17 cellular contexts compared by ENCODE assay signal in genomic region chr6:136466789-136467585, GRCh38.
DNase-seq lines count a peak whose midpoint lies in the region; ATAC-seq and TF ChIP-seq lines count a peak whose summit lies in the region.
"Had no signal": no experiment of that assay in that cellular context is flagged by ENCODE, and none has a peak within 500 bp of the region (broad histone marks: within the 10 kb centered on the region; RNA-seq: fewer than 3 reads in every experiment).

No MANE protein-coding gene starts in this region.

- H3K4me1 ChIP-seq in Peyer's patch: no peaks in the 10 kb centered on the region
- no peaks in the 10 kb centered on the region for H3K4me1 ChIP-seq in Karpas-422 (ENCODE audit: low read length)
- peaks cover 0 to 18% (median 3%) of the 10 kb centered on the region in 6 donors for H3K4me1 ChIP-seq in spleen
- H3K4me1 ChIP-seq: Caco-2 had no signal

- TF ChIP-seq CTCF in brain (conservative IDR thresholded peaks at IDR 0.05) (no peak), nephron (IDR thresholded peaks at IDR 0.05; ENCODE audit: unreplicated experiment in 3 of 3) (no peak), Peyer's patch (IDR thresholded peaks at IDR 0.05) (no peak), spleen (IDR thresholded peaks at IDR 0.05 in 8 of 11, conservative IDR thresholded peaks at IDR 0.05 in 3 of 11) (no peak)

- H2AFZ ChIP-seq in Karpas-422 (ENCODE audit: low read length): no peak overlapping the region

- ATAC-seq in HG02840 (IDR thresholded peaks at IDR 0.05; ENCODE audit: low FRiP score, unreplicated experiment): no peak
- ATAC-seq: naive thymus-derived CD8-positive, alpha-beta T cell; sciatic nerve had no signal

- H3K4me1 Mint-ChIP-seq in brain (peaks cover 30% of the 10 kb centered on the region), nephron (no peaks in the 10 kb centered on the region)

- H3K27ac ChIP-seq in Peyer's patch (no peak overlapping the region), Karpas-422 (ENCODE audit: low read length) (no peak overlapping the region), spleen (no peak overlapping the region)
- H3K27ac ChIP-seq: RWPE1 had no signal

- TF ChIP-seq POLR2A in Peyer's patch (IDR thresholded peaks at IDR 0.05): no peak
- no peak for TF ChIP-seq POLR2A in spleen (IDR thresholded peaks at IDR 0.05)

- H3K4me2 ChIP-seq in Karpas-422 (ENCODE audit: low read depth, low read length, poor library complexity, severe bottlenecking): no peak overlapping the region

- no peaks in the 10 kb centered on the region for H3K9me2 ChIP-seq in Karpas-422 (replicated peaks; ENCODE audit: insufficient read depth, low read length)

- H3K27ac Mint-ChIP-seq in brain (peak overlapping the region; percentile 13 to 86 (median 64)), nephron (peak overlapping the region; percentile 95 to 97 (median 96))
- H3K27ac Mint-ChIP-seq: activated B cell treated with CpG ODN at 0.5 μM for 24 hours; naive thymus-derived CD8-positive, alpha-beta T cell had no signal

- H3K27me3 Mint-ChIP-seq in brain (peaks cover 27% of the 10 kb centered on the region), nephron (ENCODE audit: low read depth) (no peaks in the 10 kb centered on the region)

- H3K9me3 Mint-ChIP-seq in brain (no peaks in the 10 kb centered on the region), nephron (no peaks in the 10 kb centered on the region)
- H3K9me3 Mint-ChIP-seq: activated B cell treated with CpG ODN at 0.5 μM for 24 hours; naive thymus-derived CD8-positive, alpha-beta T cell had no signal

- H3K9ac ChIP-seq in Karpas-422 (ENCODE audit: low read length): no peak overlapping the region

- H3K27me3 ChIP-seq in Peyer's patch: no peaks in the 10 kb centered on the region
- no peaks in the 10 kb centered on the region for H3K27me3 ChIP-seq in Karpas-422 (ENCODE audit: low read length)
- H3K27me3 ChIP-seq in spleen (replicated peaks in 1 of 7): no peaks in the 10 kb centered on the region

- no peaks in the 10 kb centered on the region for H3K9me3 ChIP-seq in Peyer's patch
- no peaks in the 10 kb centered on the region for H3K9me3 ChIP-seq in Karpas-422 (ENCODE audit: low read length)
- H3K9me3 ChIP-seq in spleen: no peaks in the 10 kb centered on the region
- H3K9me3 ChIP-seq: Caco-2 had no signal

- 60 to 73% (median 70%) methylated on average over 5 of the region's 5 CpGs for WGBS in spleen, 5 donors

- H3K36me3 Mint-ChIP-seq in brain (no peaks in the 10 kb centered on the region), nephron (ENCODE audit: low read depth) (no peaks in the 10 kb centered on the region)
- H3K36me3 Mint-ChIP-seq: naive thymus-derived CD8-positive, alpha-beta T cell had no signal

- peak overlapping the region; percentile 2 to 73 (median 60) for H3K4me3 Mint-ChIP-seq in brain
- H3K4me3 Mint-ChIP-seq in nephron: peak overlapping the region; percentile 60 to 70 (median 67)
- H3K4me3 Mint-ChIP-seq: activated B cell treated with CpG ODN at 0.5 μM for 24 hours; naive thymus-derived CD8-positive, alpha-beta T cell had no signal

- H4K20me1 ChIP-seq in Karpas-422 (ENCODE audit: insufficient read depth, low read depth, low read length): no peaks in the 10 kb centered on the region

- no peaks in the 10 kb centered on the region for H3K79me2 ChIP-seq in Karpas-422 (ENCODE audit: low read length)

- H3K4me3 ChIP-seq in Peyer's patch: no peak overlapping the region
- no peak overlapping the region for H3K4me3 ChIP-seq in Karpas-422 (ENCODE audit: low read length)
- H3K4me3 ChIP-seq in spleen: no peak overlapping the region

- peak; percentile 45 for DNase-seq in DMS53 (lab: John Stamatoyannopoulos, UW)
- DNase-seq in NCI-H128 (lab: John Stamatoyannopoulos, UW; ENCODE audit: unreplicated experiment): peak; percentile 23
- no peak for DNase-seq in Peyer's patch
- no peak for DNase-seq in Karpas-422
- DNase-seq in spleen: no peak
- DNase-seq: activated B cell treated with CpG ODN at 0.5 μM for 24 hours; activated effector memory CD4-positive, alpha-beta T cell treated with Interleukin-2 at 50 U/mL for 16 hours; Caco-2; MM.1S; naive thymus-derived CD8-positive, alpha-beta T cell; NCI-H774; stimulated activated CD4-positive, alpha-beta T cell treated with anti-CD3 and anti-CD28 coated beads, Interleukin-4, amount 100 ng/mL, for 24 hours had no signal

- H3K36me3 ChIP-seq in Peyer's patch: no peaks in the 10 kb centered on the region
- no peaks in the 10 kb centered on the region for H3K36me3 ChIP-seq in Karpas-422 (ENCODE audit: insufficient read depth, low read length)
- H3K36me3 ChIP-seq in spleen: no peaks in the 10 kb centered on the region

- intact Hi-C loops in spleen (cut with DNase I; ENCODE audit: low total_unique reads): no loop called here

Comparison
In these comparisons a context has a peak if more than half of its experiments do, and no peak if none do; other contexts are left out.
1. DNase-seq: peak in DMS53 (single experiment) and NCI-H128 (single experiment); none in Peyer's patch (0 of 3), Karpas-422 (single experiment) and spleen (single experiment).